In genomic region chr20:56358600-56359211, GRCh38 we compare ENCODE assay signal across 8 cellular contexts. TPM values are rescaled to one million over a fixed set of nuclear protein-coding genes. Genes with fewer than 3 reads are reported as not detected.
DNase-seq lines count a peak whose midpoint lies in the region; FAIRE-seq lines count a peak whose summit lies in the region.

Gene FAM210B (plus strand): TSS chr20:56358974. CDS start chr20:56359006, 32 bp downstream.

- H2BK15ac ChIP-seq in neuronal stem cell (ENCODE audit: low read length), result no peak within 1 kb of the TSS

- peak within 1 kb of the TSS; percentile 87 for H2AFZ ChIP-seq in neuronal stem cell (ENCODE audit: low read length)

- H3K36me3 Mint-ChIP-seq in activated naive CD4-positive, alpha-beta T cell treated with anti-CD3 and anti-CD28 coated beads, Interleukin-2, amount 10 ng/mL, durations not matched to agents 7 days and 5 days, result no peaks in the 10 kb centered on the region

- H3K36me3 ChIP-seq in H7 (replicated peaks; ENCODE audit: control insufficient read depth, insufficient read depth, low read length) (no peaks in the 10 kb centered on the region; the same call in 1 of the 2 replicates), neuronal stem cell (replicated peaks in 1 of 2; ENCODE audit: control insufficient read depth in 2 of 2, insufficient read depth in 2 of 2, low read length in 2 of 2) (peaks cover 3 to 20% of the 10 kb centered on the region in 2 donors), subcutaneous abdominal adipose tissue (ENCODE audit: control insufficient read depth in 5 of 5, insufficient read depth in 5 of 5, low read length in 5 of 5) (peaks cover 0 to 4% (median 2%) of the 10 kb centered on the region in 5 donors)

- peak within 1 kb of the TSS; percentile 86 for H3K9ac ChIP-seq in neuronal stem cell (ENCODE audit: low read depth, low read length, poor library complexity)
- H3K9ac ChIP-seq in subcutaneous abdominal adipose tissue (ENCODE audit: low read length in 5 of 5), result peak within 1 kb of the TSS; percentile 51 to 90 (median 77)

- peak within 1 kb of the TSS; percentile 86 for H3K4me3 Mint-ChIP-seq in activated naive CD4-positive, alpha-beta T cell treated with anti-CD3 and anti-CD28 coated beads, Interleukin-2, amount 10 ng/mL, durations not matched to agents 7 days and 5 days

- H2BK12ac ChIP-seq in neuronal stem cell (ENCODE audit: low read length), result no peak within 1 kb of the TSS

- no peaks in the 10 kb centered on the region for H3K9me3 Mint-ChIP-seq in activated naive CD4-positive, alpha-beta T cell treated with anti-CD3 and anti-CD28 coated beads, Interleukin-2, amount 10 ng/mL, durations not matched to agents 7 days and 5 days

- no peaks in the 10 kb centered on the region for H3K9me3 ChIP-seq in neuronal stem cell (replicated peaks in 1 of 2; ENCODE audit: control insufficient read depth in 2 of 2, insufficient read depth in 1 of 2, low read depth in 1 of 2, low read length in 2 of 2)
- H3K9me3 ChIP-seq in subcutaneous abdominal adipose tissue (ENCODE audit: control insufficient read depth in 5 of 5, low read length in 5 of 5), result no peaks in the 10 kb centered on the region

- H3K27ac Mint-ChIP-seq in activated naive CD4-positive, alpha-beta T cell treated with anti-CD3 and anti-CD28 coated beads, Interleukin-2, amount 10 ng/mL, durations not matched to agents 7 days and 5 days, result peak within 1 kb of the TSS; percentile 45

- in situ Hi-C loops in SK-MEL-5 (cut with HindIII; ENCODE audit: low pct_unique_long_range_greater_than_20kb, low sequenced_read_pairs), result no loop called here

- no peak within 1 kb of the TSS for H4K91ac ChIP-seq in neuronal stem cell (ENCODE audit: low read depth, low read length, poor library complexity)

- peak within 1 kb of the TSS; percentile 92 for H3K4me2 ChIP-seq in neuronal stem cell (ENCODE audit: insufficient read depth, low read length, poor library complexity, severe bottlenecking)

- peaks cover 15% of the 10 kb centered on the region for H3K4me1 Mint-ChIP-seq in activated naive CD4-positive, alpha-beta T cell treated with anti-CD3 and anti-CD28 coated beads, Interleukin-2, amount 10 ng/mL, durations not matched to agents 7 days and 5 days

- no peak within 1 kb of the TSS for H2BK120ac ChIP-seq in neuronal stem cell (ENCODE audit: low read depth, low read length)

- H4K8ac ChIP-seq in neuronal stem cell (ENCODE audit: low read depth, low read length), result no peak within 1 kb of the TSS

- peak within 1 kb of the TSS; percentile 75 for H3K23ac ChIP-seq in neuronal stem cell (ENCODE audit: low read depth, low read length, poor library complexity)

- DNase-seq in Daoy (ENCODE audit: low read depth), result peak; percentile 91
- DNase-seq in H7, result peak; percentile 99
- DNase-seq in M059J (ENCODE audit: low read depth), result peak; percentile 92
- DNase-seq in SK-MEL-5 (ENCODE audit: low read depth, low spot score), result peak; percentile 94
- DNase-seq in activated naive CD4-positive, alpha-beta T cell treated with anti-CD3 and anti-CD28 coated beads, Interleukin-2, amount 10 ng/mL, durations not matched to agents 7 days and 5 days, result peak; percentile 85
- DNase-seq in frontal cortex (ENCODE audit: low spot score in 2 of 2), result peak; percentile 93 to 97
- peak; percentile 89 for DNase-seq in neuronal stem cell (ENCODE audit: low spot score)

- peaks cover 21% of the 10 kb centered on the region for H3K27me3 Mint-ChIP-seq in activated naive CD4-positive, alpha-beta T cell treated with anti-CD3 and anti-CD28 coated beads, Interleukin-2, amount 10 ng/mL, durations not matched to agents 7 days and 5 days

- FAIRE-seq in frontal cortex (lab: Jason Lieb, UNC), result no peak

- CTCF ChIA-PET in activated naive CD4-positive, alpha-beta T cell treated with anti-CD3 and anti-CD28 coated beads, Interleukin-2, amount 10 ng/mL, durations not matched to agents 7 days and 5 days (lab: Charles Lee), result interaction anchor here (1.0 to 2.6 kb wide), 2 partner anchors 15 to 192 kb away, joined by 3 to 13 read pairs; no protein-coding TSS in a partner anchor

- H3K14ac ChIP-seq in neuronal stem cell (ENCODE audit: low read length), result no peak within 1 kb of the TSS

- H3K27me3 ChIP-seq in H7 (ENCODE audit: control insufficient read depth, insufficient read depth, low read length) (peaks cover 5% of the 10 kb centered on the region; the same call in 1 of the 2 replicates), neuronal stem cell (ENCODE audit: control insufficient read depth in 3 of 3, insufficient read depth in 3 of 3, low read depth in 1 of 3, low read length in 3 of 3) (no peaks in the 10 kb centered on the region), subcutaneous abdominal adipose tissue (ENCODE audit: control insufficient read depth in 5 of 5, insufficient read depth in 4 of 5, low read length in 5 of 5) (no peaks in the 10 kb centered on the region)

- H2BK5ac ChIP-seq in neuronal stem cell (ENCODE audit: low read length), result no peak within 1 kb of the TSS

- H2AK5ac ChIP-seq in neuronal stem cell (ENCODE audit: low read depth, low read length), result peak within 1 kb of the TSS; percentile 68

- WGBS in neuronal stem cell (ENCODE audit: extremely low coverage in 2 of 2, insufficient read length in 2 of 2, insufficient replicate concordance in 1 of 2), 2 donors, result no CpG with 5 or more reads among the region's 63 CpGs

- no peak within 1 kb of the TSS for H3K27ac ChIP-seq in neuronal stem cell (replicated peaks; ENCODE audit: low read length)
- peak within 1 kb of the TSS; percentile 62 for H3K27ac ChIP-seq in subcutaneous abdominal adipose tissue (ENCODE audit: low read depth, low read length)

- H3K18ac ChIP-seq in neuronal stem cell (ENCODE audit: low read length), result peak within 1 kb of the TSS; percentile 85

- H3K4me3 ChIP-seq in H7 (ENCODE audit: insufficient read depth, low read depth, low read length) (peak within 1 kb of the TSS; percentile 76), neuronal stem cell (ENCODE audit: low read length in 2 of 2) (peak within 1 kb of the TSS; percentile 76 to 84), subcutaneous abdominal adipose tissue (ENCODE audit: low read depth in 1 of 5, low read length in 5 of 5) (peak within 1 kb of the TSS; percentile 79 to 92 (median 89))

- no peak within 1 kb of the TSS for H3K4ac ChIP-seq in neuronal stem cell (ENCODE audit: low read length)

- H3K4me1 ChIP-seq in neuronal stem cell (ENCODE audit: control insufficient read depth in 2 of 2, insufficient read depth in 1 of 2, low read depth in 1 of 2, low read length in 2 of 2), result peaks cover 8 to 12% of the 10 kb centered on the region in 2 donors
- peaks cover 7 to 35% (median 29%) of the 10 kb centered on the region in 5 donors for H3K4me1 ChIP-seq in subcutaneous abdominal adipose tissue (ENCODE audit: control insufficient read depth in 5 of 5, insufficient read depth in 5 of 5, low read length in 5 of 5)

- H3K79me1 ChIP-seq in neuronal stem cell (ENCODE audit: low read depth, low read length), result no peaks in the 10 kb centered on the region

RNA-seq across cellular contexts. Expression of gene FAM210B, which starts in this region (rescaled TPM):
- total RNA-seq in Daoy (2014; rRNA removed; shearing (Covaris generic)), result 5.7 and 6.7 TPM in 2 replicates
- 19.1 and 23.9 TPM in 2 replicates for total RNA-seq in H7 (2014; rRNA removed; shearing (Covaris generic))
- 13.3 and 20.0 TPM in 2 replicates for total RNA-seq in M059J (2014; rRNA removed; shearing (Covaris generic))
- total RNA-seq in SK-MEL-5 (2014; rRNA removed; shearing (Covaris generic)), result 186 and 201 TPM in 2 replicates
- 107 and 140 TPM in 2 replicates for polyA plus RNA-seq in SK-MEL-5 (2015; cell fraction: cytosol; rRNA removed)
- 36.0 and 39.3 TPM in 2 replicates for polyA plus RNA-seq in SK-MEL-5 (2015; cell fraction: nucleus; rRNA removed)
- 15.5 TPM for total RNA-seq in frontal cortex
- 32.5 TPM for polyA plus RNA-seq in neuronal stem cell (2013, experiment 1 of 2)
- polyA plus RNA-seq in neuronal stem cell (2013, experiment 2 of 2), result 32.4 TPM
